In genomic region chr4:151236036-151236435, GRCh38 we compare ENCODE assay signal across 38 cellular contexts. TPM values are rescaled to one million over a fixed set of nuclear protein-coding genes. Genes with fewer than 3 reads are reported as not detected.
"Had no signal": no experiment of that assay in that cellular context is flagged by ENCODE, and none has a peak within 500 bp of the region (broad histone marks: within the 10 kb centered on the region; RNA-seq: fewer than 3 reads in every experiment).

No MANE protein-coding gene starts in this region.

- FAIRE-seq: bronchial epithelial cell, TTC549 had no signal

- H3K4me3 ChIP-seq: ascending aorta, cardiac muscle cell had no signal

- H3K4me1 ChIP-seq: ascending aorta had no signal

- H3K36me3 ChIP-seq: ascending aorta, cardiac muscle cell had no signal

- H3K27me3 ChIP-seq: ascending aorta, cardiac muscle cell had no signal

- H3K27me3 Mint-ChIP-seq: activated CD8-positive, alpha-beta memory T cell treated with anti-CD3 and anti-CD28 coated beads, Interleukin-2, amount 10 ng/mL, durations not matched to agents 7 days and 5 days; brain had no signal

- H3K36me3 Mint-ChIP-seq: activated CD8-positive, alpha-beta memory T cell treated with anti-CD3 and anti-CD28 coated beads, Interleukin-2, amount 10 ng/mL, durations not matched to agents 7 days and 5 days; activated naive CD4-positive, alpha-beta T cell treated with anti-CD3 and anti-CD28 coated beads, Interleukin-2, amount 10 ng/mL, durations not matched to agents 7 days and 5 days; activated naive CD4-positive, alpha-beta T cell treated with anti-CD3 and anti-CD28 coated beads, Interleukin-2, amount 50 U/mL, for 24 hours; activated naive CD8-positive, alpha-beta T cell; activated naive CD8-positive, alpha-beta T cell treated with anti-CD3 and anti-CD28 coated beads, Interleukin-2, amount 10 ng/mL, durations not matched to agents 7 days and 5 days; brain had no signal

- DNase-seq: activated CD4-positive, alpha-beta memory T cell treated with anti-CD3 and anti-CD28 coated beads, Interleukin-2, amount 10 ng/mL, durations not matched to agents 7 days and 5 days; activated CD4-positive, alpha-beta T cell treated with anti-CD3 and anti-CD28 coated beads for 1 hour; activated CD4-positive, alpha-beta T cell treated with anti-CD3 and anti-CD28 coated beads for 36 hours; activated CD4-positive, alpha-beta T cell treated with anti-CD3 and anti-CD28 coated beads for 48 hours; activated CD4-positive, alpha-beta T cell treated with anti-CD3 and anti-CD28 coated beads, Interleukin-2, amount 10 ng/mL, durations not matched to agents 7 days and 5 days; activated CD4-positive, alpha-beta T cell treated with anti-CD3 and anti-CD28 coated beads, Interleukin-2, amount 50 U/mL, for 48 hours; activated CD4-positive, CD25-positive, alpha-beta regulatory T cell; activated CD8-positive, alpha-beta memory T cell treated with anti-CD3 and anti-CD28 coated beads for 24 hours; activated CD8-positive, alpha-beta memory T cell treated with anti-CD3 and anti-CD28 coated beads, Interleukin-2, amount 10 ng/mL, durations not matched to agents 7 days and 5 days; activated CD8-positive, alpha-beta memory T cell treated with anti-CD3 and anti-CD28 coated beads, Interleukin-2, amount 50 U/mL, for 48 hours; activated CD8-positive, alpha-beta T cell treated with anti-CD3 and anti-CD28 coated beads, Interleukin-2, amount 10 ng/mL, durations not matched to agents 7 days and 5 days; activated effector memory CD4-positive, alpha-beta T cell treated with Interleukin-2 at 50 U/mL for 16 hours; activated naive CD4-positive, alpha-beta T cell treated with anti-CD3 and anti-CD28 coated beads, Interleukin-2, amount 10 ng/mL, durations not matched to agents 7 days and 5 days; activated naive CD4-positive, alpha-beta T cell treated with Interleukin-2 at 50 U/mL for 16 hours; activated naive CD8-positive, alpha-beta T cell treated with anti-CD3 and anti-CD28 coated beads, Interleukin-2, amount 10 ng/mL, durations not matched to agents 7 days and 5 days; activated naive CD8-positive, alpha-beta T cell treated with anti-CD3 and anti-CD28 coated beads, Interleukin-2, amount 50 U/mL, for 24 hours; activated T-cell treated with anti-CD3 and anti-CD28 coated beads, Interleukin-2, amount 50 U/mL, for 24 hours; activated T-cell treated with anti-CD3 and anti-CD28 coated beads, Interleukin-2, amount 50 U/mL, for 48 hours; amygdala; anterior cingulate cortex; cerebellar nuclear complex; T-helper 1 cell; T-helper 2 cell; T-helper 9 cell had no signal

- ATAC-seq: activated CD4-positive, alpha-beta T cell treated with anti-CD3 and anti-CD28 coated beads for 36 hours; activated CD4-positive, CD25-positive, alpha-beta regulatory T cell treated with anti-CD3 and anti-CD28 coated beads, Interleukin-2, amount 50 U/mL, for 24 hours; activated CD8-positive, alpha-beta memory T cell treated with anti-CD3 and anti-CD28 coated beads, Interleukin-2, amount 10 ng/mL, durations not matched to agents 7 days and 5 days; activated CD8-positive, alpha-beta T cell treated with anti-CD3 and anti-CD28 coated beads, Interleukin-2, amount 10 ng/mL, durations not matched to agents 7 days and 5 days; activated naive CD8-positive, alpha-beta T cell treated with anti-CD3 and anti-CD28 coated beads, Interleukin-2, amount 50 U/mL, for 24 hours had no signal

- H3K4me1 Mint-ChIP-seq: activated CD4-positive, alpha-beta memory T cell treated with anti-CD3 and anti-CD28 coated beads, Interleukin-2, amount 10 ng/mL, durations not matched to agents 7 days and 5 days; activated CD4-positive, alpha-beta T cell treated with anti-CD3 and anti-CD28 coated beads for 36 hours; activated CD4-positive, alpha-beta T cell treated with anti-CD3 and anti-CD28 coated beads, Interleukin-2, amount 10 ng/mL, durations not matched to agents 7 days and 5 days; activated CD8-positive, alpha-beta memory T cell treated with anti-CD3 and anti-CD28 coated beads, Interleukin-2, amount 10 ng/mL, durations not matched to agents 7 days and 5 days; activated naive CD4-positive, alpha-beta T cell treated with anti-CD3 and anti-CD28 coated beads, Interleukin-2, amount 10 ng/mL, durations not matched to agents 7 days and 5 days; activated naive CD4-positive, alpha-beta T cell treated with anti-CD3 and anti-CD28 coated beads, Interleukin-2, amount 50 U/mL, for 24 hours; activated naive CD8-positive, alpha-beta T cell treated with anti-CD3 and anti-CD28 coated beads, Interleukin-2, amount 10 ng/mL, durations not matched to agents 7 days and 5 days; activated naive CD8-positive, alpha-beta T cell treated with anti-CD3 and anti-CD28 coated beads, Interleukin-2, amount 50 U/mL, for 24 hours; central memory CD8-positive, alpha-beta T cell had no signal

- H3K27ac Mint-ChIP-seq: activated CD4-positive, alpha-beta memory T cell treated with anti-CD3 and anti-CD28 coated beads, Interleukin-2, amount 10 ng/mL, durations not matched to agents 7 days and 5 days; activated CD4-positive, alpha-beta T cell treated with anti-CD3 and anti-CD28 coated beads for 36 hours; activated CD4-positive, alpha-beta T cell treated with anti-CD3 and anti-CD28 coated beads, Interleukin-2, amount 10 ng/mL, durations not matched to agents 7 days and 5 days; activated CD8-positive, alpha-beta memory T cell treated with anti-CD3 and anti-CD28 coated beads, Interleukin-2, amount 10 ng/mL, durations not matched to agents 7 days and 5 days; activated CD8-positive, alpha-beta T cell treated with anti-CD3 and anti-CD28 coated beads, Interleukin-2, amount 10 ng/mL, durations not matched to agents 7 days and 5 days; activated naive CD4-positive, alpha-beta T cell treated with anti-CD3 and anti-CD28 coated beads, Interleukin-2, amount 10 ng/mL, durations not matched to agents 7 days and 5 days; activated naive CD4-positive, alpha-beta T cell treated with anti-CD3 and anti-CD28 coated beads, Interleukin-2, amount 50 U/mL, for 24 hours; activated naive CD8-positive, alpha-beta T cell; activated naive CD8-positive, alpha-beta T cell treated with anti-CD3 and anti-CD28 coated beads, Interleukin-2, amount 10 ng/mL, durations not matched to agents 7 days and 5 days; activated naive CD8-positive, alpha-beta T cell treated with anti-CD3 and anti-CD28 coated beads, Interleukin-2, amount 50 U/mL, for 24 hours; activated T-cell treated with anti-CD3 and anti-CD28 coated beads, Interleukin-2, amount 50 U/mL, for 24 hours; activated T-helper 2 cell treated with anti-CD3 and anti-CD28 coated beads, Interferon-gamma antibody, Interleukin-2, Interleukin-4, amounts not matched to agents 10 μg/mL and 5 μg/mL and 100 μg/mL, durations not matched to agents 14 hours and 24 hours and 36 hours; brain; T-helper 1 cell treated with Interleukin-12 subunit alpha and Interleukin-12 subunit beta and Interleukin-4 antibody, amounts not matched to agents 30 μg/mL and 1 μg/mL, for 36 hours; T-helper 2 cell treated with Interferon-gamma antibody and Interleukin-4, amounts not matched to agents 5 μg/mL and 100 μg/mL, for 36 hours had no signal

- H3K27ac ChIP-seq: ascending aorta, cardiac muscle cell, VCaP had no signal

- H3K4me3 Mint-ChIP-seq: activated CD4-positive, alpha-beta memory T cell treated with anti-CD3 and anti-CD28 coated beads, Interleukin-2, amount 10 ng/mL, durations not matched to agents 7 days and 5 days; activated CD4-positive, alpha-beta T cell treated with anti-CD3 and anti-CD28 coated beads for 36 hours; activated CD4-positive, alpha-beta T cell treated with anti-CD3 and anti-CD28 coated beads, Interleukin-2, amount 10 ng/mL, durations not matched to agents 7 days and 5 days; activated CD8-positive, alpha-beta memory T cell treated with anti-CD3 and anti-CD28 coated beads, Interleukin-2, amount 10 ng/mL, durations not matched to agents 7 days and 5 days; activated CD8-positive, alpha-beta T cell treated with anti-CD3 and anti-CD28 coated beads, Interleukin-2, amount 10 ng/mL, durations not matched to agents 7 days and 5 days; activated naive CD4-positive, alpha-beta T cell treated with anti-CD3 and anti-CD28 coated beads, Interleukin-2, amount 10 ng/mL, durations not matched to agents 7 days and 5 days; activated naive CD4-positive, alpha-beta T cell treated with anti-CD3 and anti-CD28 coated beads, Interleukin-2, amount 50 U/mL, for 24 hours; activated naive CD8-positive, alpha-beta T cell; activated naive CD8-positive, alpha-beta T cell treated with anti-CD3 and anti-CD28 coated beads, Interleukin-2, amount 10 ng/mL, durations not matched to agents 7 days and 5 days; activated naive CD8-positive, alpha-beta T cell treated with anti-CD3 and anti-CD28 coated beads, Interleukin-2, amount 50 U/mL, for 24 hours; activated T-cell treated with anti-CD3 and anti-CD28 coated beads, Interleukin-2, amount 50 U/mL, for 24 hours; brain; central memory CD8-positive, alpha-beta T cell; T-helper 1 cell treated with Interleukin-12 subunit alpha and Interleukin-12 subunit beta and Interleukin-4 antibody, amounts not matched to agents 30 μg/mL and 1 μg/mL, for 36 hours; T-helper 2 cell treated with Interferon-gamma antibody and Interleukin-4, amounts not matched to agents 5 μg/mL and 100 μg/mL, for 36 hours had no signal

- H3K9me3 Mint-ChIP-seq: activated CD4-positive, alpha-beta memory T cell treated with anti-CD3 and anti-CD28 coated beads, Interleukin-2, amount 10 ng/mL, durations not matched to agents 7 days and 5 days; activated CD4-positive, alpha-beta T cell treated with anti-CD3 and anti-CD28 coated beads, Interleukin-2, amount 10 ng/mL, durations not matched to agents 7 days and 5 days; activated naive CD4-positive, alpha-beta T cell treated with anti-CD3 and anti-CD28 coated beads, Interleukin-2, amount 10 ng/mL, durations not matched to agents 7 days and 5 days; activated naive CD4-positive, alpha-beta T cell treated with anti-CD3 and anti-CD28 coated beads, Interleukin-2, amount 50 U/mL, for 24 hours; activated naive CD8-positive, alpha-beta T cell treated with anti-CD3 and anti-CD28 coated beads, Interleukin-2, amount 10 ng/mL, durations not matched to agents 7 days and 5 days; activated naive CD8-positive, alpha-beta T cell treated with anti-CD3 and anti-CD28 coated beads, Interleukin-2, amount 50 U/mL, for 24 hours; activated T-cell treated with anti-CD3 and anti-CD28 coated beads, Interleukin-2, amount 50 U/mL, for 24 hours; activated T-helper 2 cell treated with anti-CD3 and anti-CD28 coated beads, Interferon-gamma antibody, Interleukin-2, Interleukin-4, amounts not matched to agents 10 μg/mL and 5 μg/mL and 100 μg/mL, durations not matched to agents 14 hours and 24 hours and 36 hours; brain; central memory CD8-positive, alpha-beta T cell; T-helper 1 cell treated with Interleukin-12 subunit alpha and Interleukin-12 subunit beta and Interleukin-4 antibody, amounts not matched to agents 30 μg/mL and 1 μg/mL, for 36 hours; T-helper 2 cell treated with Interferon-gamma antibody and Interleukin-4, amounts not matched to agents 5 μg/mL and 100 μg/mL, for 36 hours had no signal

- H3K9me3 ChIP-seq: ascending aorta had no signal

RNA-seq across cellular contexts. Expression of gene PRSS48, which starts 40.9 kb away (rescaled TPM):
- total RNA-seq: activated CD4-positive, alpha-beta memory T cell treated with anti-CD3 and anti-CD28 coated beads, Interleukin-2, amount 10 ng/mL, durations not matched to agents 7 days and 5 days; activated CD4-positive, alpha-beta T cell treated with anti-CD3 and anti-CD28 coated beads for 36 hours; activated CD4-positive, alpha-beta T cell treated with anti-CD3 and anti-CD28 coated beads, Interleukin-2, amount 10 ng/mL, durations not matched to agents 7 days and 5 days; activated CD8-positive, alpha-beta memory T cell treated with anti-CD3 and anti-CD28 coated beads, Interleukin-2, amount 10 ng/mL, durations not matched to agents 7 days and 5 days; activated CD8-positive, alpha-beta T cell treated with anti-CD3 and anti-CD28 coated beads, Interleukin-2, amount 10 ng/mL, durations not matched to agents 7 days and 5 days; activated naive CD8-positive, alpha-beta T cell treated with anti-CD3 and anti-CD28 coated beads, Interleukin-2, amount 10 ng/mL, durations not matched to agents 7 days and 5 days; activated T-helper 2 cell treated with anti-CD3 and anti-CD28 coated beads, Interferon-gamma antibody, Interleukin-2, Interleukin-4, amounts not matched to agents 10 μg/mL and 5 μg/mL and 100 μg/mL, durations not matched to agents 14 hours and 24 hours and 36 hours; ascending aorta; bronchial epithelial cell; cardiac muscle cell had no signal
- polyA plus RNA-seq: adipose tissue, cardiac muscle cell had no signal
